In genomic region chr11:66281776-66282467, GRCh38 we compare ENCODE assay signal across 10 cellular contexts. TPM values are rescaled to one million over a fixed set of nuclear protein-coding genes. Genes with fewer than 3 reads are reported as not detected.
A peak's percentile ranks its signal among the peaks of the same experiment; 100 is the strongest.
DNase-seq lines count a peak whose midpoint lies in the region; ATAC-seq and TF ChIP-seq lines count a peak whose summit lies in the region.
"Had no signal": no experiment of that assay in that cellular context is flagged by ENCODE, and none has a peak within 500 bp of the region (broad histone marks: within the 10 kb centered on the region; RNA-seq: fewer than 3 reads in every experiment).

No MANE protein-coding gene starts in this region.

- no peak overlapping the region for H2AFZ ChIP-seq in IMR-90 (replicated peaks; ENCODE audit: low read length, poor library complexity)

- H3K27me3 ChIP-seq in CD8-positive, alpha-beta memory T cell (ENCODE audit: insufficient read depth, low read length, poor library complexity, severe bottlenecking), result no peaks in the 10 kb centered on the region
- H3K27me3 ChIP-seq in IMR-90 (ENCODE audit: control insufficient read depth, insufficient read depth, low read length) (no peaks in the 10 kb centered on the region; the same call in 1 of the 2 replicates), neutrophil (peaks cover 32% of the 10 kb centered on the region), esophagus squamous epithelium (peaks cover 0 to 6% (median 0%) of the 10 kb centered on the region in 4 donors)
- H3K27me3 ChIP-seq: right lobe of liver, thyroid gland had no signal

- H3K4me1 ChIP-seq in CD8-positive, alpha-beta memory T cell (ENCODE audit: insufficient read depth, low read length), result peaks cover 33% of the 10 kb centered on the region
- H3K4me1 ChIP-seq in IMR-90 (ENCODE audit: control insufficient read depth, insufficient read depth, low read length) (peaks cover 5% of the 10 kb centered on the region; the same call in 1 of the 2 replicates), neutrophil (ENCODE audit: control insufficient read depth in 1 of 2, insufficient read depth in 1 of 2, low read depth in 1 of 2, low read length in 1 of 2) (peaks cover 16 to 27% of the 10 kb centered on the region in 2 experiments), esophagus squamous epithelium (peaks cover 8 to 38% (median 11%) of the 10 kb centered on the region in 3 donors)

- no peak overlapping the region for H2BK20ac ChIP-seq in IMR-90 (ENCODE audit: low read depth, low read length)

- dilution Hi-C loops in IMR-90 (cut with HindIII; ENCODE audit: low sequenced_read_pairs, unreplicated experiment), result no loop called here

- H3K9me3 Mint-ChIP-seq in CD8-positive, alpha-beta memory T cell, result no peaks in the 10 kb centered on the region
- no peaks in the 10 kb centered on the region for H3K9me3 Mint-ChIP-seq in chondrocyte (ENCODE audit: low read depth)

- H2BK5ac ChIP-seq in IMR-90 (ENCODE audit: low read depth, low read length, poor library complexity, severe bottlenecking), result no peak overlapping the region

- H3K9ac ChIP-seq in IMR-90 (ENCODE audit: low read depth, low read length), result no peak overlapping the region

- H4K20me1 ChIP-seq in IMR-90 (ENCODE audit: insufficient read depth, low read length), result peaks cover 36% of the 10 kb centered on the region

- H2BK120ac ChIP-seq in IMR-90 (ENCODE audit: low read depth, low read length), result no peak overlapping the region

- H3K4me3 Mint-ChIP-seq in CD8-positive, alpha-beta memory T cell, result peak overlapping the region; percentile 35 to 85 (median 56)
- no peak overlapping the region for H3K4me3 Mint-ChIP-seq in chondrocyte (ENCODE audit: unreplicated experiment)

- 0 out of 2 replicates have a peak overlapping the region, but pooled peaks have one; percentile 46 for H2AK5ac ChIP-seq in IMR-90 (ENCODE audit: low read depth, low read length)

- peaks cover 0 to 7% of the 10 kb centered on the region in 2 donors for H3K27me3 Mint-ChIP-seq in CD8-positive, alpha-beta memory T cell
- no peaks in the 10 kb centered on the region for H3K27me3 Mint-ChIP-seq in chondrocyte (ENCODE audit: low read depth)

- no peaks in the 10 kb centered on the region for H3K36me3 ChIP-seq in CD8-positive, alpha-beta memory T cell (ENCODE audit: insufficient read depth, low read length)
- peaks cover 16% of the 10 kb centered on the region; the same call in 1 of the 2 replicates for H3K36me3 ChIP-seq in IMR-90 (ENCODE audit: control insufficient read depth, insufficient read depth, low read length)
- peaks cover 7% of the 10 kb centered on the region for H3K36me3 ChIP-seq in neutrophil
- H3K36me3 ChIP-seq in esophagus squamous epithelium, result peaks cover 0 to 41% (median 3%) of the 10 kb centered on the region in 3 donors
- H3K36me3 ChIP-seq: right lobe of liver had no signal

- H4K8ac ChIP-seq in IMR-90 (ENCODE audit: low read depth in 2 of 2, low read length in 2 of 2), result no peak overlapping the region

- H3K9me1 ChIP-seq in IMR-90 (ENCODE audit: insufficient read depth, low read length), result peaks cover 9% of the 10 kb centered on the region; the same call in 1 of the 2 replicates

- no peak overlapping the region for H3K4me3 ChIP-seq in CD8-positive, alpha-beta memory T cell (ENCODE audit: low read length)
- H3K4me3 ChIP-seq in IMR-90 (ENCODE audit: insufficient read depth, low read depth, low read length), result no peak overlapping the region
- peak overlapping the region in 1 of 2 experiments; percentile 47 for H3K4me3 ChIP-seq in neutrophil (ENCODE audit: low read depth in 1 of 2, low read length in 1 of 2)
- no peak overlapping the region for H3K4me3 ChIP-seq in esophagus squamous epithelium
- H3K4me3 ChIP-seq: right lobe of liver, thyroid gland had no signal

- intact Hi-C loops in IMR-90 (cut with micrococcal nuclease) (loop anchor here (1.0 kb wide), 1 partner anchor 54 kb away; the partner anchor contains the start of gene RIN1), esophagus squamous epithelium (cut with DNase I) (loop anchor here (10.0 kb wide), 1 partner anchor 57 kb away; no protein-coding TSS in a partner anchor)

- H3K23ac ChIP-seq in IMR-90 (ENCODE audit: low read depth, low read length), result no peak overlapping the region

- H3K9me3 ChIP-seq in CD8-positive, alpha-beta memory T cell (ENCODE audit: low read length), result no peaks in the 10 kb centered on the region
- H3K9me3 ChIP-seq in IMR-90 (ENCODE audit: control insufficient read depth, insufficient read depth, low read length) (no peaks in the 10 kb centered on the region), neutrophil (no peaks in the 10 kb centered on the region), esophagus squamous epithelium (no peaks in the 10 kb centered on the region)
- H3K9me3 ChIP-seq: right lobe of liver, thyroid gland had no signal

- no peak for TF ChIP-seq CTCF in IMR-90 (conservative IDR thresholded peaks at IDR 0.05; ENCODE audit: low read depth, low read length)
- no peak for TF ChIP-seq CTCF in chondrocyte (IDR thresholded peaks at IDR 0.05)
- TF ChIP-seq CTCF in neutrophil (IDR thresholded peaks at IDR 0.05), result no peak
- TF ChIP-seq CTCF in esophagus squamous epithelium (IDR thresholded peaks at IDR 0.05), result no peak

- no TSS peak for BruUV-seq in IMR-90 (replicated peaks; lab: Mats Ljungman, UMichigan)

- peaks cover 33 to 50% (median 35%) of the 10 kb centered on the region in 3 donors for H3K4me1 Mint-ChIP-seq in CD8-positive, alpha-beta memory T cell
- H3K4me1 Mint-ChIP-seq in chondrocyte (ENCODE audit: low read depth), result peaks cover 28% of the 10 kb centered on the region

- H4K91ac ChIP-seq in IMR-90 (ENCODE audit: insufficient read depth, low read depth, low read length), result no peak overlapping the region

- peaks cover 9 to 28% of the 10 kb centered on the region in 2 experiments; a peak in 3 of 4 replicates for H3K79me1 ChIP-seq in IMR-90 (ENCODE audit: low read depth in 1 of 2, low read length in 2 of 2)

- H2AK9ac ChIP-seq in IMR-90 (replicated peaks; ENCODE audit: low read depth, low read length, poor library complexity), result peak overlapping the region; percentile 92

- H3K4me2 ChIP-seq in IMR-90 (ENCODE audit: low read depth, low read length), result no peak overlapping the region

- 88% methylated on average over 3 of the region's 20 CpGs; no CpG with 5 or more reads in 1 of the 2 experiments for WGBS in IMR-90 (ENCODE audit: extremely low coverage in 2 of 2, insufficient read length in 1 of 2), 2 experiments
- WGBS in esophagus squamous epithelium, 2 donors, result 41 to 100% methylated on average over 2 to 12 of the region's 20 CpGs

- no peak for TF ChIP-seq POLR2A in IMR-90 (IDR thresholded peaks at IDR 0.05; ENCODE audit: low read depth, low read length)
- no peak for TF ChIP-seq POLR2A in esophagus squamous epithelium (IDR thresholded peaks at IDR 0.05)

- in situ Hi-C loops in IMR-90 (cut with MboI; ENCODE audit: low sequenced_read_pairs), result no loop called here

- peak overlapping the region; percentile 50 to 97 (median 92) for H3K27ac Mint-ChIP-seq in CD8-positive, alpha-beta memory T cell
- H3K27ac Mint-ChIP-seq in chondrocyte (ENCODE audit: unreplicated experiment), result peak overlapping the region; percentile 12

- no peak overlapping the region for H3K56ac ChIP-seq in IMR-90 (ENCODE audit: extremely low read depth, insufficient read depth, low read length)

- no peak overlapping the region for H3K14ac ChIP-seq in IMR-90 (replicated peaks; ENCODE audit: low read depth, low read length)

- POLR2A ChIA-PET in CD8-positive, alpha-beta memory T cell (lab: Charles Lee), result interaction anchor here (0.6 to 1.5 kb wide), 5 partner anchors 9 to 337 kb away, joined by 3 to 8 read pairs (median 4); partner anchors contain the start of gene TMEM151A
- POLR2A ChIA-PET in IMR-90 (lab: Charles Lee; ENCODE audit: unreplicated experiment), result no interaction called here

- H3K27ac ChIP-seq in CD8-positive, alpha-beta memory T cell (ENCODE audit: low read depth, low read length), result peak overlapping the region; percentile 20
- H3K27ac ChIP-seq in IMR-90 (ENCODE audit: insufficient read depth, low read length) (no peak overlapping the region), neutrophil (peak overlapping the region; percentile 51), esophagus squamous epithelium (no peak overlapping the region)
- H3K27ac ChIP-seq: right lobe of liver, thyroid gland had no signal

- ATAC-seq in IMR-90 (ENCODE audit: low read depth), result no peak; the same call in 1 of the 2 replicates
- no peak for ATAC-seq in GM21723 (IDR thresholded peaks at IDR 0.05; ENCODE audit: unreplicated experiment)
- no peak for ATAC-seq in esophagus mucosa

- no peak overlapping the region for H2BK15ac ChIP-seq in IMR-90 (ENCODE audit: low read depth, low read length)

- H4K5ac ChIP-seq in IMR-90 (ENCODE audit: low read depth, low read length), result no peak overlapping the region

- no peak for TF ChIP-seq RAD21 in IMR-90 (IDR thresholded peaks at IDR 0.05; ENCODE audit: low read length)

- H3K36me3 Mint-ChIP-seq in CD8-positive, alpha-beta memory T cell, result peaks cover 0 to 10% (median 0%) of the 10 kb centered on the region in 3 donors
- no peaks in the 10 kb centered on the region for H3K36me3 Mint-ChIP-seq in chondrocyte (ENCODE audit: low read depth)

- CTCF ChIA-PET in CD8-positive, alpha-beta memory T cell (lab: Charles Lee), result interaction anchor here (0.7 to 6.5 kb wide), 8 partner anchors 9 to 166 kb away, joined by 3 to 74 read pairs (median 8); partner anchors contain the start of gene RAB1B
- CTCF ChIA-PET in IMR-90 (lab: Yijun Ruan, JAX), result interaction anchor here (0.9 to 1.4 kb wide), 4 partner anchors 9 to 24 kb away, joined by 3 to 5 read pairs (median 3); partner anchors contain the start of gene RAB1B

- no peak overlapping the region for H3K4ac ChIP-seq in IMR-90 (ENCODE audit: low read depth, low read length)

- DNase-seq in CD8-positive, alpha-beta memory T cell, result no peak
- DNase-seq in IMR-90 (no peak), chondrocyte (ENCODE audit: low spot score) (no peak), esophagus squamous epithelium (lab: John Stamatoyannopoulos, UW) (no peak)
- no peak for DNase-seq in activated CD4-positive, alpha-beta T cell treated with anti-CD3 and anti-CD28 coated beads for 1 hour

- H3K18ac ChIP-seq in IMR-90 (ENCODE audit: low read depth, low read length), result no peak overlapping the region

RNA-seq across cellular contexts. Expression of gene CNIH2, which starts 3.9 kb away (rescaled TPM):
- total RNA-seq in CD8-positive, alpha-beta memory T cell, result 1 to 10 TPM; 2.7 to 2.8 TPM
- not detected for polyA plus RNA-seq in CD8-positive, alpha-beta memory T cell
- total RNA-seq in IMR-90 (2012; rRNA removed), result 0.54 and 0.83 TPM in 2 replicates
- 3.4 and 5.2 TPM in 2 replicates for polyA plus RNA-seq in IMR-90 (2012; rRNA removed)
- polyA plus RNA-seq in IMR-90 (2012; cell fraction: cytosol; rRNA removed), result 3.2 and 6.7 TPM in 2 replicates
- polyA plus RNA-seq in IMR-90 (2012; cell fraction: nucleus; rRNA removed; ENCODE audit: low replicate concordance), result 4.2 and 9.4 TPM in 2 replicates
- 2.5 to 2.8 TPM (median 2.8 TPM) in 3 replicates for total RNA-seq in chondrocyte
- total RNA-seq in esophagus mucosa, result 0.52 TPM
- total RNA-seq in esophagus squamous epithelium, result under 1 TPM in 2 of 4 donors, not detected in 2; 0.48 to 0.70 TPM
- total RNA-seq: thyroid gland had no signal

RNA-seq across cellular contexts. Expression of gene YIF1A, which starts 7.0 kb away (rescaled TPM):
- total RNA-seq in CD8-positive, alpha-beta memory T cell, result 10 to 100 TPM; 96.5 to 97.3 TPM
- 61.7 TPM for polyA plus RNA-seq in CD8-positive, alpha-beta memory T cell
- total RNA-seq in IMR-90 (2012; rRNA removed) (128 and 134 TPM in 2 replicates), chondrocyte (180 to 193 TPM (median 187 TPM) in 3 replicates), esophagus mucosa (69.7 TPM), esophagus squamous epithelium (10 to 100 TPM; 51.9 to 71.9 (median 63.8) TPM)
- polyA plus RNA-seq in IMR-90 (2012; rRNA removed), result 207 and 219 TPM in 2 replicates
- polyA plus RNA-seq in IMR-90 (2012; cell fraction: cytosol; rRNA removed), result 235 and 292 TPM in 2 replicates
- polyA plus RNA-seq in IMR-90 (2012; cell fraction: nucleus; rRNA removed; ENCODE audit: low replicate concordance), result 160 and 316 TPM in 2 replicates

RNA-seq across cellular contexts. Expression of gene TMEM151A, which starts 9.8 kb away (rescaled TPM):
- total RNA-seq in CD8-positive, alpha-beta memory T cell, result not detected
- not detected for polyA plus RNA-seq in CD8-positive, alpha-beta memory T cell
- total RNA-seq in IMR-90 (2012; rRNA removed) (not detected in 2 replicates), chondrocyte (2.0 to 4.7 TPM (median 4.3 TPM) in 3 replicates), esophagus mucosa (not detected), esophagus squamous epithelium (not detected)
- 0.03 and 0.07 TPM in 2 replicates for polyA plus RNA-seq in IMR-90 (2012; rRNA removed)
- 0.04 and 0.18 TPM in 2 replicates for polyA plus RNA-seq in IMR-90 (2012; cell fraction: cytosol; rRNA removed)
- 0.11 and 0.21 TPM in 2 replicates for polyA plus RNA-seq in IMR-90 (2012; cell fraction: nucleus; rRNA removed; ENCODE audit: low replicate concordance)

RNA-seq across cellular contexts. Expression of gene RAB1B, which starts 13.5 kb away (rescaled TPM):
- 100 to 1,000 TPM; 119 to 125 TPM for total RNA-seq in CD8-positive, alpha-beta memory T cell
- 18.6 TPM for polyA plus RNA-seq in CD8-positive, alpha-beta memory T cell
- total RNA-seq in IMR-90 (2012; rRNA removed) (76.9 and 83.7 TPM in 2 replicates), chondrocyte (124 to 125 TPM (median 124 TPM) in 3 replicates), esophagus mucosa (145 TPM), esophagus squamous epithelium (100 to 1,000 TPM in 2 of 4 donors, 10 to 100 TPM in 2; 83.7 to 148 (median 110) TPM)
- polyA plus RNA-seq in IMR-90 (2012; rRNA removed), result 248 and 296 TPM in 2 replicates
- polyA plus RNA-seq in IMR-90 (2012; cell fraction: cytosol; rRNA removed), result 149 and 250 TPM in 2 replicates
- 91.2 and 145 TPM in 2 replicates for polyA plus RNA-seq in IMR-90 (2012; cell fraction: nucleus; rRNA removed; ENCODE audit: low replicate concordance)

RNA-seq across cellular contexts. Expression of gene KLC2, which starts 24.4 kb away (rescaled TPM):
- 10 to 100 TPM; 61.6 to 65.9 TPM for total RNA-seq in CD8-positive, alpha-beta memory T cell
- 11.9 TPM for polyA plus RNA-seq in CD8-positive, alpha-beta memory T cell
- 6.9 and 7.9 TPM in 2 replicates for total RNA-seq in IMR-90 (2012; rRNA removed)
- polyA plus RNA-seq in IMR-90 (2012; rRNA removed), result 22.0 and 26.4 TPM in 2 replicates
- polyA plus RNA-seq in IMR-90 (2012; cell fraction: cytosol; rRNA removed), result 17.9 and 22.6 TPM in 2 replicates
- polyA plus RNA-seq in IMR-90 (2012; cell fraction: nucleus; rRNA removed; ENCODE audit: low replicate concordance), result 49.7 and 99.1 TPM in 2 replicates
- 44.3 to 50.8 TPM (median 47.8 TPM) in 3 replicates for total RNA-seq in chondrocyte
- 14.2 TPM for total RNA-seq in esophagus mucosa
- 10 to 100 TPM; 10.6 to 29.8 (median 17.9) TPM for total RNA-seq in esophagus squamous epithelium

Comparison
In these comparisons a context has a peak if more than half of its experiments do, and no peak if none do; other contexts are left out.
1. H3K27ac ChIP-seq: peak in CD8-positive, alpha-beta memory T cell (single experiment) and neutrophil (single experiment); none in IMR-90 (single experiment) and esophagus squamous epithelium (0 of 4).